Comparison of ENCODE assay signal across 1 cellular context in genomic region chr22:24608327-24608726, GRCh38. TPM values are rescaled to one million over a fixed set of nuclear protein-coding genes. Genes with fewer than 3 reads are reported as not detected.
"Had no signal": no experiment of that assay in that cellular context is flagged by ENCODE, and none has a peak within 500 bp of the region (broad histone marks: within the 10 kb centered on the region; RNA-seq: fewer than 3 reads in every experiment).

No MANE protein-coding gene starts in this region.

RNA-seq across cellular contexts. Expression of gene GGT1, which starts 5.3 kb away (rescaled TPM):
- total RNA-seq: ascending aorta had no signal
